37 cellular contexts compared by ENCODE assay signal in genomic region chr13:19060311-19061002, GRCh38.
"Had no signal": no experiment of that assay in that cellular context is flagged by ENCODE, and none has a peak within 500 bp of the region (broad histone marks: within the 10 kb centered on the region; RNA-seq: fewer than 3 reads in every experiment).

No MANE protein-coding gene starts in this region.

- H3K36me3 ChIP-seq: adrenal gland, ascending aorta, brain microvascular endothelial cell, breast epithelium, cardiac muscle cell had no signal

- H3K4me3 ChIP-seq: adrenal gland, ascending aorta, body of pancreas, breast epithelium, cardiac muscle cell had no signal

- H3K4me1 ChIP-seq: adrenal gland, ascending aorta, body of pancreas, breast epithelium had no signal

- DNase-seq: activated effector memory CD4-positive, alpha-beta T cell treated with anti-CD3 and anti-CD28 coated beads, Interleukin-2, amount 50 U/mL, for 16 hours; activated effector memory CD4-positive, alpha-beta T cell treated with Interleukin-2 at 50 U/mL for 16 hours; activated gamma-delta T cell; activated gamma-delta T cell treated with Interleukin-2 at 50 U/mL for 16 hours; activated naive CD4-positive, alpha-beta T cell; activated naive CD4-positive, alpha-beta T cell treated with anti-CD3 and anti-CD28 coated beads for 36 hours; activated naive CD4-positive, alpha-beta T cell treated with anti-CD3 and anti-CD28 coated beads, Interleukin-2, amount 10 ng/mL, durations not matched to agents 7 days and 5 days; activated naive CD4-positive, alpha-beta T cell treated with anti-CD3 and anti-CD28 coated beads, Interleukin-2, amount 50 U/mL, for 16 hours; activated naive CD4-positive, alpha-beta T cell treated with Interleukin-2 at 50 U/mL for 16 hours; activated naive CD8-positive, alpha-beta T cell treated with anti-CD3 and anti-CD28 coated beads for 36 hours; activated naive CD8-positive, alpha-beta T cell treated with anti-CD3 and anti-CD28 coated beads, Interleukin-2, amount 10 ng/mL, durations not matched to agents 7 days and 5 days; activated naive CD8-positive, alpha-beta T cell treated with anti-CD3 and anti-CD28 coated beads, Interleukin-2, amount 50 U/mL, for 24 hours; activated T-cell treated with anti-CD3 and anti-CD28 coated beads, Interleukin-2, amount 50 U/mL, for 1 hour; activated T-cell treated with anti-CD3 and anti-CD28 coated beads, Interleukin-2, amount 50 U/mL, for 24 hours; activated T-cell treated with anti-CD3 and anti-CD28 coated beads, Interleukin-2, amount 50 U/mL, for 4 hours; activated T-cell treated with anti-CD3 and anti-CD28 coated beads, Interleukin-2, amount 50 U/mL, for 48 hours; activated T-cell treated with anti-CD3 and anti-CD28 coated beads, Interleukin-2, amount 50 U/mL, for 72 hours; adrenal gland; amniotic stem cell; amygdala; anterior cingulate cortex; body of pancreas; brain microvascular endothelial cell; caudate nucleus; central memory CD4-positive, alpha-beta T cell; cerebellar nuclear complex had no signal

- H3K27me3 ChIP-seq: adrenal gland, ascending aorta, body of pancreas, brain microvascular endothelial cell, breast epithelium, cardiac muscle cell had no signal

- H3K27me3 Mint-ChIP-seq: activated naive CD4-positive, alpha-beta T cell treated with anti-CD3 and anti-CD28 coated beads, Interleukin-2, amount 10 ng/mL, durations not matched to agents 7 days and 5 days; activated naive CD8-positive, alpha-beta T cell treated with anti-CD3 and anti-CD28 coated beads for 36 hours; activated naive CD8-positive, alpha-beta T cell treated with anti-CD3 and anti-CD28 coated beads, Interleukin-2, amount 10 ng/mL, durations not matched to agents 7 days and 5 days; activated naive CD8-positive, alpha-beta T cell treated with anti-CD3 and anti-CD28 coated beads, Interleukin-2, amount 50 U/mL, for 24 hours; activated T-cell treated with anti-CD3 and anti-CD28 coated beads, Interleukin-2, amount 50 U/mL, for 24 hours; activated T-helper 17 cell treated with anti-CD3 and anti-CD28 coated beads, Interleukin-2, amount 50 U/mL, for 72 hours; central memory CD8-positive, alpha-beta T cell had no signal

- H3K4me3 Mint-ChIP-seq: activated naive CD4-positive, alpha-beta T cell treated with anti-CD3 and anti-CD28 coated beads for 36 hours; activated naive CD4-positive, alpha-beta T cell treated with anti-CD3 and anti-CD28 coated beads, Interleukin-2, amount 10 ng/mL, durations not matched to agents 7 days and 5 days; activated naive CD4-positive, alpha-beta T cell treated with anti-CD3 and anti-CD28 coated beads, Interleukin-2, amount 50 U/mL, for 24 hours; activated naive CD8-positive, alpha-beta T cell; activated naive CD8-positive, alpha-beta T cell treated with anti-CD3 and anti-CD28 coated beads for 36 hours; activated naive CD8-positive, alpha-beta T cell treated with anti-CD3 and anti-CD28 coated beads, Interleukin-2, amount 10 ng/mL, durations not matched to agents 7 days and 5 days; activated naive CD8-positive, alpha-beta T cell treated with anti-CD3 and anti-CD28 coated beads, Interleukin-2, amount 50 U/mL, for 24 hours; activated T-cell treated with anti-CD3 and anti-CD28 coated beads, Interleukin-2, amount 50 U/mL, for 24 hours; activated T-cell treated with anti-CD3 and anti-CD28 coated beads, Interleukin-2, amount 50 U/mL, for 4 hours; activated T-cell treated with anti-CD3 and anti-CD28 coated beads, Interleukin-2, amount 50 U/mL, for 72 hours; activated T-helper 1 cell treated with anti-CD3 and anti-CD28 coated beads, Interleukin-12 subunit alpha, Interleukin-12 subunit beta, Interleukin-2, Interleukin-4 antibody, amounts not matched to agents 30 ng/mL and 10 ng/mL and 1 ng/mL, durations not matched to agents 14 hours and 24 hours and 36 hours; activated T-helper 17 cell treated with anti-CD3 and anti-CD28 coated beads, Interleukin-2, amount 50 U/mL, for 72 hours; brain; central memory CD8-positive, alpha-beta T cell had no signal

- H3K4me1 Mint-ChIP-seq: activated naive CD4-positive, alpha-beta T cell treated with anti-CD3 and anti-CD28 coated beads, Interleukin-2, amount 10 ng/mL, durations not matched to agents 7 days and 5 days; activated naive CD4-positive, alpha-beta T cell treated with anti-CD3 and anti-CD28 coated beads, Interleukin-2, amount 50 U/mL, for 24 hours; activated naive CD8-positive, alpha-beta T cell treated with anti-CD3 and anti-CD28 coated beads for 36 hours; activated naive CD8-positive, alpha-beta T cell treated with anti-CD3 and anti-CD28 coated beads, Interleukin-2, amount 10 ng/mL, durations not matched to agents 7 days and 5 days; activated naive CD8-positive, alpha-beta T cell treated with anti-CD3 and anti-CD28 coated beads, Interleukin-2, amount 50 U/mL, for 24 hours; activated T-helper 17 cell treated with anti-CD3 and anti-CD28 coated beads, Interleukin-2, amount 50 U/mL, for 72 hours; brain; central memory CD8-positive, alpha-beta T cell had no signal

- H3K9me3 ChIP-seq: adrenal gland, ascending aorta, body of pancreas had no signal

- H3K36me3 Mint-ChIP-seq: activated naive CD4-positive, alpha-beta T cell treated with anti-CD3 and anti-CD28 coated beads, Interleukin-2, amount 10 ng/mL, durations not matched to agents 7 days and 5 days; activated naive CD8-positive, alpha-beta T cell; activated naive CD8-positive, alpha-beta T cell treated with anti-CD3 and anti-CD28 coated beads for 36 hours; brain had no signal

- H3K27ac Mint-ChIP-seq: activated naive CD4-positive, alpha-beta T cell treated with anti-CD3 and anti-CD28 coated beads for 36 hours; activated naive CD4-positive, alpha-beta T cell treated with anti-CD3 and anti-CD28 coated beads, Interleukin-2, amount 10 ng/mL, durations not matched to agents 7 days and 5 days; activated naive CD4-positive, alpha-beta T cell treated with anti-CD3 and anti-CD28 coated beads, Interleukin-2, amount 50 U/mL, for 24 hours; activated naive CD4-positive, alpha-beta T cell treated with anti-CD3 and anti-CD28 coated beads, Interleukin-2, amount 50 U/mL, for 72 hours; activated naive CD8-positive, alpha-beta T cell; activated naive CD8-positive, alpha-beta T cell treated with anti-CD3 and anti-CD28 coated beads for 36 hours; activated naive CD8-positive, alpha-beta T cell treated with anti-CD3 and anti-CD28 coated beads, Interleukin-2, amount 10 ng/mL, durations not matched to agents 7 days and 5 days; activated naive CD8-positive, alpha-beta T cell treated with anti-CD3 and anti-CD28 coated beads, Interleukin-2, amount 50 U/mL, for 24 hours; activated T-cell treated with anti-CD3 and anti-CD28 coated beads, Interleukin-2, amount 50 U/mL, for 24 hours; activated T-cell treated with anti-CD3 and anti-CD28 coated beads, Interleukin-2, amount 50 U/mL, for 72 hours; activated T-helper 1 cell treated with anti-CD3 and anti-CD28 coated beads, Interleukin-12 subunit alpha, Interleukin-12 subunit beta, Interleukin-2, Interleukin-4 antibody, amounts not matched to agents 30 ng/mL and 10 ng/mL and 1 ng/mL, durations not matched to agents 14 hours and 24 hours and 36 hours; activated T-helper 17 cell treated with anti-CD3 and anti-CD28 coated beads, Interleukin-2, amount 50 U/mL, for 72 hours; activated T-helper 2 cell treated with anti-CD3 and anti-CD28 coated beads, Interferon-gamma antibody, Interleukin-2, Interleukin-4, amounts not matched to agents 10 μg/mL and 5 μg/mL and 100 μg/mL, durations not matched to agents 14 hours and 24 hours and 36 hours; brain had no signal

- H3K27ac ChIP-seq: adrenal gland, ascending aorta, body of pancreas, brain microvascular endothelial cell, breast epithelium, cardiac muscle cell had no signal

- H3K9me3 Mint-ChIP-seq: activated naive CD4-positive, alpha-beta T cell treated with anti-CD3 and anti-CD28 coated beads, Interleukin-2, amount 50 U/mL, for 24 hours had no signal

- ATAC-seq: activated naive CD4-positive, alpha-beta T cell treated with anti-CD3 and anti-CD28 coated beads, Interleukin-2, amount 50 U/mL, for 72 hours; activated naive CD8-positive, alpha-beta T cell treated with anti-CD3 and anti-CD28 coated beads, Interleukin-2, amount 50 U/mL, for 24 hours; activated T-cell treated with anti-CD3 and anti-CD28 coated beads, Interleukin-2, amount 50 U/mL, for 4 hours; activated T-cell treated with anti-CD3 and anti-CD28 coated beads, Interleukin-2, amount 50 U/mL, for 72 hours; activated T-helper 17 cell treated with anti-CD3 and anti-CD28 coated beads, Interleukin-2, amount 50 U/mL, for 72 hours; body of pancreas had no signal
